Comparison of ENCODE assay signal across 8 cellular contexts in genomic region chr1:161486806-161487482, GRCh38. TPM values are rescaled to one million over a fixed set of nuclear protein-coding genes. Genes with fewer than 3 reads are reported as not detected.
DNase-seq lines count a peak whose midpoint lies in the region; ATAC-seq lines count a peak whose summit lies in the region.

No MANE protein-coding gene starts in this region.

- DNase-seq in activated T-cell treated with anti-CD3 and anti-CD28 coated beads for 24 hours (ENCODE audit: low read depth) (peak; percentile 32), M059J (ENCODE audit: low read depth) (peak; percentile 73), SK-N-DZ (ENCODE audit: low spot score) (peak; percentile 29), cerebellar cortex (ENCODE audit: low spot score) (peak; percentile 61), left lobe of liver (ENCODE audit: low spot score) (no peak), T1000 (lab: John Stamatoyannopoulos, UW) (no peak)
- no peak for DNase-seq in activated T-cell treated with anti-CD3 and anti-CD28 coated beads, Interleukin-2, amount 50 U/mL, for 1 hour
- peak; percentile 7 for DNase-seq in stimulated activated CD8-positive, alpha-beta memory T cell treated with anti-CD3 and anti-CD28 coated beads, Interleukin-2, amount 100 ng/mL, for 1 hour (ENCODE audit: low read depth in 2 of 2)

- peak; percentile 88 for ATAC-seq in left lobe of liver

RNA-seq across cellular contexts. Expression of gene FCGR2A, which starts 18.3 kb away (rescaled TPM):
- total RNA-seq in M059J (2014; rRNA removed; shearing (Covaris generic)) = 6.6 and 7.8 TPM in 2 replicates
- not detected in 2 replicates for polyA plus RNA-seq in SK-N-DZ (2014; cell fraction: cytosol; rRNA removed)
- not detected in 2 replicates for polyA plus RNA-seq in SK-N-DZ (2014; cell fraction: nucleus; rRNA removed)
- total RNA-seq in left lobe of liver = 4.0 TPM

RNA-seq across cellular contexts. Expression of gene HSPA6, which starts 37.4 kb away (rescaled TPM):
- 0.15 and 0.44 TPM in 2 replicates for total RNA-seq in M059J (2014; rRNA removed; shearing (Covaris generic))
- 0.06 and 0.08 TPM in 2 replicates for polyA plus RNA-seq in SK-N-DZ (2014; cell fraction: cytosol; rRNA removed)
- polyA plus RNA-seq in SK-N-DZ (2014; cell fraction: nucleus; rRNA removed) = 0.30 TPM in 1 of 2 replicates, not detected in the other
- 0.48 TPM for total RNA-seq in left lobe of liver

Comparison
In these comparisons a context has a peak if more than half of its experiments do, and no peak if none do; other contexts are left out.
1. DNase-seq: peak in activated T-cell treated with anti-CD3 and anti-CD28 coated beads for 24 hours (single experiment), M059J (single experiment), SK-N-DZ (single experiment), cerebellar cortex (single experiment) and stimulated activated CD8-positive, alpha-beta memory T cell treated with anti-CD3 and anti-CD28 coated beads, Interleukin-2, amount 100 ng/mL, for 1 hour (2 of 2); none in activated T-cell treated with anti-CD3 and anti-CD28 coated beads, Interleukin-2, amount 50 U/mL, for 1 hour (single experiment), left lobe of liver (single experiment) and T1000 (single experiment).